Comparison of ENCODE assay signal across 8 cellular contexts in genomic region chr10:31083765-31084184, GRCh38. TPM values are rescaled to one million over a fixed set of nuclear protein-coding genes. Genes with fewer than 3 reads are reported as not detected.
DNase-seq lines count a peak whose midpoint lies in the region; ATAC-seq and TF ChIP-seq lines count a peak whose summit lies in the region.

No MANE protein-coding gene starts in this region.

- intact Hi-C loops in OCI-LY7 (cut with micrococcal nuclease; ENCODE audit: unreplicated experiment) = no loop called here

- no peaks in the 10 kb centered on the region for H3K36me3 ChIP-seq in BE2C
- no peaks in the 10 kb centered on the region for H3K36me3 ChIP-seq in OCI-LY7 (ENCODE audit: insufficient read depth, low read length)

- no peak for ATAC-seq in GM19397 (IDR thresholded peaks at IDR 0.05; ENCODE audit: unreplicated experiment)

- BruUV-seq in OCI-LY7 (replicated peaks; lab: Mats Ljungman, UMichigan) = no TSS peak

- no peak overlapping the region for H3K4me2 ChIP-seq in OCI-LY7 (ENCODE audit: low read length)

- H3K9me3 ChIP-seq in BE2C (no peaks in the 10 kb centered on the region), OCI-LY7 (ENCODE audit: low read length) (no peaks in the 10 kb centered on the region)

- no peak overlapping the region for H3K27ac ChIP-seq in OCI-LY7 (ENCODE audit: low read depth, low read length, poor library complexity, severe bottlenecking)

- H3K4me3 ChIP-seq in BE2C (ENCODE audit: low read depth, low read length) = no peak overlapping the region
- H3K4me3 ChIP-seq in HFF-Myc (replicated peaks; ENCODE audit: low read depth, low read length) = no peak overlapping the region
- H3K4me3 ChIP-seq in OCI-LY7 (ENCODE audit: low read depth, low read length, poor library complexity, severe bottlenecking) = no peak overlapping the region
- H3K4me3 ChIP-seq in fibroblast of villous mesenchyme (ENCODE audit: low read depth, low read length) = no peak overlapping the region

- H4K20me1 ChIP-seq in OCI-LY7 (ENCODE audit: insufficient read depth, low read length) = no peaks in the 10 kb centered on the region

- H3K27me3 ChIP-seq in BE2C = no peaks in the 10 kb centered on the region

- H3K9me2 ChIP-seq in OCI-LY7 (ENCODE audit: insufficient read depth, low read length) = no peaks in the 10 kb centered on the region

- CTCF ChIA-PET in OCI-LY7 (lab: Charles Lee; ENCODE audit: unreplicated experiment) = no interaction called here

- H3K79me2 ChIP-seq in OCI-LY7 (ENCODE audit: insufficient read depth, low read depth, low read length) = no peaks in the 10 kb centered on the region

- POLR2A ChIA-PET in OCI-LY7 (lab: Charles Lee) = interaction anchor here (0.7 kb wide), 1 partner anchor 50 kb away, joined by 3 read pairs; no protein-coding TSS in a partner anchor

- DNase-seq in BE2C (peak; percentile 81), HFF-Myc (ENCODE audit: extremely low read depth, low read depth) (peak; percentile 50), OCI-LY7 (ENCODE audit: low spot score) (peak; percentile 15), activated T-cell treated with anti-CD3 and anti-CD28 coated beads for 1 hour (ENCODE audit: low read depth) (peak; percentile 43), fibroblast of villous mesenchyme (ENCODE audit: low read depth) (no peak), putamen (ENCODE audit: low spot score) (peak; percentile 12), KG1 (lab: John Stamatoyannopoulos, UW) (no peak)

- no peak overlapping the region; the same call in 1 of the 2 replicates for H2AFZ ChIP-seq in OCI-LY7 (ENCODE audit: low read length)

- H3K4me1 ChIP-seq in BE2C (peaks cover 2% of the 10 kb centered on the region), OCI-LY7 (ENCODE audit: insufficient read depth, low read length, poor library complexity, severe bottlenecking) (no peaks in the 10 kb centered on the region)

- TF ChIP-seq CTCF in BE2C (IDR thresholded peaks at IDR 0.05; ENCODE audit: low read depth, low read length) (peak; percentile 82), HFF-Myc (IDR thresholded peaks at IDR 0.05; ENCODE audit: low read depth, low read length, missing control alignments) (peak; percentile 59), OCI-LY7 (conservative IDR thresholded peaks at IDR 0.05; ENCODE audit: low read length) (peak; percentile 65), fibroblast of villous mesenchyme (IDR thresholded peaks at IDR 0.05; ENCODE audit: insufficient read depth, low read depth, low read length) (peak; percentile 46)

RNA-seq across cellular contexts. Expression of gene ZNF438, which starts 52.1 kb away (rescaled TPM):
- polyA plus RNA-seq in BE2C (2012; ENCODE audit: insufficient read depth, insufficient read length, low read depth) = 2.2 TPM
- total RNA-seq in OCI-LY7 (2014; rRNA removed; shearing (Covaris generic)) = 1.3 and 2.0 TPM in 2 replicates
- 2.1 and 2.5 TPM in 2 replicates for total RNA-seq in OCI-LY7 (2022)
- total RNA-seq in fibroblast of villous mesenchyme = 2.9 and 4.7 TPM in 2 replicates

Comparison
In these comparisons a context has a peak if more than half of its experiments do, and no peak if none do; other contexts are left out.
1. DNase-seq: peak in BE2C (single experiment), HFF-Myc (single experiment), OCI-LY7 (single experiment), activated T-cell treated with anti-CD3 and anti-CD28 coated beads for 1 hour (single experiment) and putamen (single experiment); none in fibroblast of villous mesenchyme (single experiment) and KG1 (single experiment).
2. Peak in every context shown above with its lines, with median percentiles within 50 percentile points of each other: CTCF ChIP-seq.